28 cellular contexts compared by ENCODE assay signal in genomic region chr2:64459575-64459974, GRCh38.
"Had no signal": no experiment of that assay in that cellular context is flagged by ENCODE, and none has a peak within 500 bp of the region (broad histone marks: within the 10 kb centered on the region; RNA-seq: fewer than 3 reads in every experiment).

No MANE protein-coding gene starts in this region.

- H3K27me3 ChIP-seq: ascending aorta, breast epithelium, cardiac muscle cell, colonic mucosa, esophagus muscularis mucosa, foreskin keratinocyte, gastrocnemius medialis had no signal

- H3K36me3 ChIP-seq: breast epithelium, colonic mucosa had no signal

- H3K4me1 ChIP-seq: breast epithelium had no signal

- H3K27ac ChIP-seq: ascending aorta, breast epithelium, cardiac muscle cell, colonic mucosa, esophagus muscularis mucosa, foreskin keratinocyte, gastrocnemius medialis, heart left ventricle, VCaP had no signal

- H3K4me3 ChIP-seq: ascending aorta, breast epithelium, cardiac muscle cell, colonic mucosa, esophagus muscularis mucosa, gastrocnemius medialis, heart left ventricle had no signal

- DNase-seq: activated CD4-positive, alpha-beta memory T cell treated with anti-CD3 and anti-CD28 coated beads, Interleukin-2, amount 10 ng/mL, durations not matched to agents 7 days and 5 days; activated CD4-positive, alpha-beta T cell treated with anti-CD3 and anti-CD28 coated beads for 1 hour; activated CD4-positive, alpha-beta T cell treated with anti-CD3 and anti-CD28 coated beads for 4 hours; activated CD4-positive, alpha-beta T cell treated with anti-CD3 and anti-CD28 coated beads, Interleukin-2, amount 10 ng/mL, durations not matched to agents 7 days and 5 days; activated CD4-positive, alpha-beta T cell treated with anti-CD3 and anti-CD28 coated beads, Interleukin-2, amount 50 U/mL, for 4 hours; activated CD8-positive, alpha-beta memory T cell treated with anti-CD3 and anti-CD28 coated beads, Interleukin-2, amount 50 U/mL, for 48 hours; activated gamma-delta T cell; activated naive CD4-positive, alpha-beta T cell; activated naive CD4-positive, alpha-beta T cell treated with anti-CD3 and anti-CD28 coated beads, Interleukin-2, amount 10 ng/mL, durations not matched to agents 7 days and 5 days; activated naive CD8-positive, alpha-beta T cell treated with anti-CD3 and anti-CD28 coated beads, Interleukin-2, amount 10 ng/mL, durations not matched to agents 7 days and 5 days; activated T-cell treated with anti-CD3 and anti-CD28 coated beads for 4 hours; activated T-cell treated with anti-CD3 and anti-CD28 coated beads, Interleukin-2, amount 50 U/mL, for 24 hours; activated T-cell treated with anti-CD3 and anti-CD28 coated beads, Interleukin-2, amount 50 U/mL, for 72 hours; central memory CD4-positive, alpha-beta T cell; cerebellar nuclear complex; colonic mucosa; effector CD8-positive, alpha-beta T cell; erythroblast; foreskin keratinocyte; gastrocnemius medialis; glutamatergic neuron; heart left ventricle; T-helper 2 cell had no signal
